ENCODE assay signal across 1 cellular context in the genomic region with DNA sequence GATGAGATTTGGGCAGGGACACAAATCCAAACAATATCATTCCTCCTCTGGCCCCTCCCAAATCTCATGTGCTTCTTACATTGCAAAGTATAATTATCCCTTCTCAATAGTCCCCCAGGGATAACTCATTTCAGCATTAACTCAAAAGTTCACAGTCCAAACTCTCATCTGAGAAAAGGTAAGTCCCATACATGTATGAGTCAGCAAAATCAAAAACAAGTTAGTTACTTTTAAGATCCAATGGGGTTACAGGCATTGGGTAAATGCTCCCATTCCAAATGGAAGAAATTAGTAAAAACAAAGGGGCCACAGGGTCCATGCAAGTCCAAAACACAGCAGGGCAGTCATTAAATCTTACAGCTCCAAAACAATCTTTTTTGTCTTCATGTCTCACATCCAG.
TF ChIP-seq lines count a peak whose summit lies in the region.

No MANE protein-coding gene starts in this region.

TF ChIP-seq in A549, 52 proteins besides CTCF, POLR2A, EP300 and RAD21 (continued from another document):
- TF ChIP-seq, protein P1, sequence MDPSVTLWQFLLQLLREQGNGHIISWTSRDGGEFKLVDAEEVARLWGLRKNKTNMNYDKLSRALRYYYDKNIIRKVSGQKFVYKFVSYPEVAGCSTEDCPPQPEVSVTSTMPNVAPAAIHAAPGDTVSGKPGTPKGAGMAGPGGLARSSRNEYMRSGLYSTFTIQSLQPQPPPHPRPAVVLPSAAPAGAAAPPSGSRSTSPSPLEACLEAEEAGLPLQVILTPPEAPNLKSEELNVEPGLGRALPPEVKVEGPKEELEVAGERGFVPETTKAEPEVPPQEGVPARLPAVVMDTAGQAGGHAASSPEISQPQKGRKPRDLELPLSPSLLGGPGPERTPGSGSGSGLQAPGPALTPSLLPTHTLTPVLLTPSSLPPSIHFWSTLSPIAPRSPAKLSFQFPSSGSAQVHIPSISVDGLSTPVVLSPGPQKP (IDR thresholded peaks at IDR 0.05; ENCODE audit: low read depth, low read length): no peak
TF ChIP-seq in A549: peak in this region for 2.
